Comparison of ENCODE assay signal across 8 cellular contexts in the genomic region with DNA sequence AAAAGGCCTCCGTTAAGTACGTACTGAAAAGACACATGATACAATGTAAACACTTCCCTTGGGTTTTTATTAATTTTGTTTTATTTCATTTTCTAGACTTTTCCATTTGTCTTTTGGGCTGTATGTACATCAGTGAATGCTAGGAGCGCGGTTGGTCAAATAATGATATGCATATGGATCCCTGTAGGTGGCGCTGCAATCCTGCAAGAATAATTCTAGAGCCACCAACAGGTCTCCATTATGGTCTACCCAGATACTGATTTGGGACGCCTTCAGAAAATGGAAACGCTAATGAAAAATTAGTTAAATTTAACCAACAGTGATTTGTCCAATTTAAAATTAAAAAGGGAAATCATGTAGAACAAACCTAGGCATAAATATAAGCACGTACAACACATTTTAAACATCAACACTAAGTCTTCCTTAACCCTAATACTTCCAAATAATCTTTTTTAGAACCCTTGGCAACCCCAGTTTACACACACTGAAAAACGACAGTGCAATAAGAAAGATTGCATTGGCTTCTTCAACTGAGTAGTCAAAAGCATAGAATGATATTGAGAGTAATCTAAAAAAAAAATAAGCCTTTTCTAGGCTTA.
DNase-seq lines count a peak whose midpoint lies in the region; ATAC-seq and TF ChIP-seq lines count a peak whose summit lies in the region.

No MANE protein-coding gene starts in this region.

- H3K4me1 ChIP-seq in HAP-1 (no peaks in the 10 kb centered on the region), Karpas-422 (ENCODE audit: low read length) (no peaks in the 10 kb centered on the region), Panc1 (ENCODE audit: control insufficient read depth, insufficient read depth, low read length) (no peaks in the 10 kb centered on the region), right lobe of liver (no peaks in the 10 kb centered on the region), thyroid gland (no peaks in the 10 kb centered on the region)

- peak; percentile 35 for DNase-seq in stimulated activated CD4-positive, alpha-beta T cell treated with anti-CD3 and anti-CD28 coated beads, Interleukin-15, amount 100 ng/mL, for 24 hours
- DNase-seq in stimulated activated CD4-positive, alpha-beta T cell treated with anti-CD3 and anti-CD28 coated beads, Interleukin-4, amount 100 ng/mL, for 24 hours: no peak
- DNase-seq in HAP-1 (ENCODE audit: low spot score in 2 of 2) (peak; percentile 77 to 85), Karpas-422 (peak; percentile 88), Panc1 (ENCODE audit: low read depth, low spot score) (peak; percentile 60), coronary artery (ENCODE audit: low spot score) (no peak), right lobe of liver (peak; percentile 31 to 61 (median 52)), thyroid gland (peak; percentile 68 to 80)

- ATAC-seq in Panc1 (peak; percentile 91), right lobe of liver (peak; percentile 87 to 99 (median 95))

- no peaks in the 10 kb centered on the region for H3K9me3 ChIP-seq in HAP-1
- H3K9me3 ChIP-seq in Karpas-422 (ENCODE audit: low read length): no peaks in the 10 kb centered on the region
- H3K9me3 ChIP-seq in Panc1 (ENCODE audit: control insufficient read depth, insufficient read depth, low read depth, low read length): no peaks in the 10 kb centered on the region
- no peaks in the 10 kb centered on the region for H3K9me3 ChIP-seq in right lobe of liver
- H3K9me3 ChIP-seq in thyroid gland: no peaks in the 10 kb centered on the region

- H3K36me3 ChIP-seq in HAP-1 (replicated peaks) (no peaks in the 10 kb centered on the region), Karpas-422 (ENCODE audit: insufficient read depth, low read length) (no peaks in the 10 kb centered on the region), Panc1 (ENCODE audit: control insufficient read depth, insufficient read depth, low read length) (no peaks in the 10 kb centered on the region), right lobe of liver (no peaks in the 10 kb centered on the region), thyroid gland (no peaks in the 10 kb centered on the region)

- 8% methylated on average over 9 of the region's 9 CpGs for WGBS in right lobe of liver (ENCODE audit: insufficient coverage, low coverage, low lambda C conversion rate, missing lambda C conversion rate)
- WGBS in thyroid gland, 2 donors: 18 to 19% methylated on average over 9 of the region's 9 CpGs

- H3K9ac ChIP-seq in Karpas-422 (ENCODE audit: low read length): no peak overlapping the region

- no peak overlapping the region for H2AFZ ChIP-seq in Karpas-422 (ENCODE audit: low read length)

- CTCF ChIA-PET in Panc1 (lab: Charles Lee): no interaction called here

- intact Hi-C loops in Panc1 (cut with micrococcal nuclease; ENCODE audit: unreplicated experiment) (loop anchor here (5.0 to 10.0 kb wide), 3 partner anchors 504 to 1097 kb away; partner anchors contain the start of gene MARCKS), right lobe of liver (cut with DNase I) (no loop called here), thyroid gland (cut with DNase I) (no loop called here)

- TF ChIP-seq POLR2A in right lobe of liver (IDR thresholded peaks at IDR 0.05) (no peak), thyroid gland (IDR thresholded peaks at IDR 0.05) (no peak)

- no TSS peak for BruUV-seq in Panc1 (replicated peaks; lab: Mats Ljungman, UMichigan)

- H4K20me1 ChIP-seq in Karpas-422 (ENCODE audit: insufficient read depth, low read depth, low read length): no peaks in the 10 kb centered on the region

- POLR2A ChIA-PET in Panc1 (lab: Charles Lee): no interaction called here

- H3K4me3 ChIP-seq in HAP-1 (no peak overlapping the region), Karpas-422 (ENCODE audit: low read length) (no peak overlapping the region), Panc1 (ENCODE audit: low read depth in 2 of 2, low read length in 2 of 2) (no peak overlapping the region), coronary artery (no peak overlapping the region), right lobe of liver (no peak overlapping the region), thyroid gland (replicated peaks in 1 of 3) (no peak overlapping the region)

- TF ChIP-seq CTCF in Panc1 (IDR thresholded peaks at IDR 0.05) (peak; percentile 90), coronary artery (IDR thresholded peaks at IDR 0.05) (peak; percentile 59), right lobe of liver (IDR thresholded peaks at IDR 0.05) (peak; percentile 65 to 80 (median 70)), thyroid gland (IDR thresholded peaks at IDR 0.05) (peak; percentile 60 to 92 (median 82))

- H3K79me2 ChIP-seq in Karpas-422 (ENCODE audit: low read length): no peaks in the 10 kb centered on the region

- H3K9me2 ChIP-seq in Karpas-422 (replicated peaks; ENCODE audit: insufficient read depth, low read length): no peaks in the 10 kb centered on the region

- H3K4me2 ChIP-seq in Karpas-422 (ENCODE audit: low read depth, low read length, poor library complexity, severe bottlenecking): no peak overlapping the region

- in situ Hi-C loops in HAP-1 (cut with MboI; ENCODE audit: low sequenced_read_pairs) (loop anchor here (25.0 kb wide), 1 partner anchor 1082 kb away; the partner anchor contains the start of gene MARCKS), Panc1 (cut with HindIII; ENCODE audit: low pct_unique_long_range_greater_than_20kb, low sequenced_read_pairs) (no loop called here)

- H3K27me3 ChIP-seq in HAP-1 (ENCODE audit: low read depth): no peaks in the 10 kb centered on the region
- H3K27me3 ChIP-seq in Karpas-422 (ENCODE audit: low read length): no peaks in the 10 kb centered on the region
- no peaks in the 10 kb centered on the region for H3K27me3 ChIP-seq in Panc1 (ENCODE audit: control insufficient read depth, insufficient read depth, low read length)
- no peaks in the 10 kb centered on the region for H3K27me3 ChIP-seq in right lobe of liver
- H3K27me3 ChIP-seq in thyroid gland: no peaks in the 10 kb centered on the region

- no peak overlapping the region for H3K27ac ChIP-seq in Karpas-422 (ENCODE audit: low read length)
- no peak overlapping the region; the same call in 1 of the 2 replicates for H3K27ac ChIP-seq in Panc1 (ENCODE audit: low read length)
- H3K27ac ChIP-seq in coronary artery: no peak overlapping the region
- no peak overlapping the region for H3K27ac ChIP-seq in right lobe of liver
- no peak overlapping the region for H3K27ac ChIP-seq in thyroid gland

Comparison
In these comparisons a context has a peak if more than half of its experiments do, and no peak if none do; other contexts are left out.
1. DNase-seq: peak in stimulated activated CD4-positive, alpha-beta T cell treated with anti-CD3 and anti-CD28 coated beads, Interleukin-15, amount 100 ng/mL, for 24 hours (single experiment), HAP-1 (2 of 2), Karpas-422 (single experiment), Panc1 (single experiment), right lobe of liver (3 of 3) and thyroid gland (2 of 2); none in stimulated activated CD4-positive, alpha-beta T cell treated with anti-CD3 and anti-CD28 coated beads, Interleukin-4, amount 100 ng/mL, for 24 hours (single experiment) and coronary artery (single experiment).
2. Peak in every context shown above with its lines, with median percentiles within 50 percentile points of each other: CTCF ChIP-seq.